ENCODE assay signal across 1 cellular context in genomic region chr17:82106697-82107305, GRCh38.
TF ChIP-seq lines count a peak whose summit lies in the region.

No MANE protein-coding gene starts in this region.

TF ChIP-seq in HepG2, 621 proteins besides CTCF, POLR2A, EP300 and RAD21 (continued from another document):
- TF ChIP-seq ZNF251 (CRISPR knock-in tag; IDR thresholded peaks at IDR 0.05) (0 out of 2 replicates have a peak, but pooled peaks have one; percentile 27), ZNF510 (CRISPR knock-in tag; IDR thresholded peaks at IDR 0.05; ENCODE audit: low read depth) (no peak), FOXA1 (IDR thresholded peaks at IDR 0.05) (no peak), FOXA1 (CRISPR knock-in tag; IDR thresholded peaks at IDR 0.05) (no peak), ZNF512B (CRISPR knock-in tag; IDR thresholded peaks at IDR 0.05; ENCODE audit: borderline replicate concordance) (no peak), TIGD3 (CRISPR knock-in tag; IDR thresholded peaks at IDR 0.05; ENCODE audit: borderline replicate concordance) (0 out of 2 replicates have a peak, but pooled peaks have one; percentile 20), TEAD3 (CRISPR knock-in tag; optimal IDR thresholded peaks at IDR 0.05; ENCODE audit: borderline replicate concordance) (peak; percentile 20), ZNF367 (CRISPR knock-in tag; IDR thresholded peaks at IDR 0.05; ENCODE audit: borderline replicate concordance) (no peak), ZNF17 (CRISPR knock-in tag; IDR thresholded peaks at IDR 0.05) (no peak), ZMYM3 (CRISPR knock-in tag; IDR thresholded peaks at IDR 0.05) (0 out of 2 replicates have a peak, but pooled peaks have one; percentile 22), KIAA2018 (CRISPR knock-in tag; IDR thresholded peaks at IDR 0.05; ENCODE audit: borderline replicate concordance) (no peak), ZMYM2 (CRISPR knock-in tag; IDR thresholded peaks at IDR 0.05) (peak; percentile 12; the same call in 1 of the 2 replicates), CBX5 (CRISPR knock-in tag; IDR thresholded peaks at IDR 0.05; ENCODE audit: borderline replicate concordance) (peak; percentile 9; the same call in 1 of the 2 replicates), CCDC6 (CRISPR knock-in tag; IDR thresholded peaks at IDR 0.05) (no peak), XRCC5 (optimal IDR thresholded peaks at IDR 0.05; ENCODE audit: low read length) (no peak), AHR (CRISPR knock-in tag; IDR thresholded peaks at IDR 0.05) (no peak), SNAPC5 (CRISPR knock-in tag; IDR thresholded peaks at IDR 0.05; ENCODE audit: borderline replicate concordance) (peak; percentile 6; the same call in 1 of the 2 replicates), PHF20 (CRISPR knock-in tag; IDR thresholded peaks at IDR 0.05) (no peak), ZNF678 (CRISPR knock-in tag; IDR thresholded peaks at IDR 0.05) (0 out of 2 replicates have a peak, but pooled peaks have one; percentile 4), ZNF383 (CRISPR knock-in tag; IDR thresholded peaks at IDR 0.05; ENCODE audit: borderline replicate concordance) (no peak; the same call in 1 of the 2 replicates), DZIP1 (CRISPR knock-in tag; IDR thresholded peaks at IDR 0.05) (0 out of 2 replicates have a peak, but pooled peaks have one; percentile 48), BRD4 (CRISPR knock-in tag; IDR thresholded peaks at IDR 0.05) (no peak), NFYB (CRISPR knock-in tag; IDR thresholded peaks at IDR 0.05) (no peak), ZNF280D (CRISPR knock-in tag; IDR thresholded peaks at IDR 0.05) (no peak), RFXAP (CRISPR knock-in tag; IDR thresholded peaks at IDR 0.05; ENCODE audit: borderline replicate concordance) (no peak), SNRNP70 (IDR thresholded peaks at IDR 0.05; ENCODE audit: low read depth, low read length) (no peak), CEBPZ (IDR thresholded peaks at IDR 0.05; ENCODE audit: low read length) (no peak), NFE2 (CRISPR knock-in tag; IDR thresholded peaks at IDR 0.05) (no peak), TCF12 (IDR thresholded peaks at IDR 0.05) (no peak), TCF12 (CRISPR knock-in tag; IDR thresholded peaks at IDR 0.05) (no peak), ZSCAN29 (CRISPR knock-in tag; conservative IDR thresholded peaks at IDR 0.05) (no peak)
